ENCODE assay signal across 1 cellular context in genomic region chr5:158051036-158051435, GRCh38.
TF ChIP-seq lines count a peak whose summit lies in the region.

No MANE protein-coding gene starts in this region.

TF ChIP-seq in HEK293, 187 proteins besides CTCF, POLR2A, EP300 and RAD21 (continued from another document):
- peak; percentile 25; the same call in 1 of the 2 replicates for TF ChIP-seq GLIS1 (tag by site-specific recombination; IDR thresholded peaks at IDR 0.05)
- TF ChIP-seq ZNF132 (tag by site-specific recombination; IDR thresholded peaks at IDR 0.05; ENCODE audit: borderline replicate concordance), result no peak
